Comparison of ENCODE assay signal across 9 cellular contexts in genomic region chr2:233331536-233331935, GRCh38. TPM values are rescaled to one million over a fixed set of nuclear protein-coding genes. Genes with fewer than 3 reads are reported as not detected.
A peak's percentile ranks its signal among the peaks of the same experiment; 100 is the strongest.
DNase-seq lines count a peak whose midpoint lies in the region; ATAC-seq, FAIRE-seq and TF ChIP-seq lines count a peak whose summit lies in the region.
"Had no signal": no experiment of that assay in that cellular context is flagged by ENCODE, and none has a peak within 500 bp of the region (broad histone marks: within the 10 kb centered on the region; RNA-seq: fewer than 3 reads in every experiment).

No MANE protein-coding gene starts in this region.

- WGBS in spleen, 5 donors, result 21 to 39% (median 25%) methylated on average over 14 to 15 of the region's 15 CpGs
- WGBS in GM23248 (ENCODE audit: low coverage in 1 of 2, low lambda C conversion rate in 2 of 2, missing lambda C conversion rate in 2 of 2), 2 experiments, result 75 to 76% methylated on average over 15 of the region's 15 CpGs

- H3K36me3 ChIP-seq in spleen (no peaks in the 10 kb centered on the region), GM23248 (ENCODE audit: low read depth) (no peaks in the 10 kb centered on the region)

- peak overlapping the region in 1 of 8 donors; percentile 48 for H3K4me3 ChIP-seq in spleen
- no peak overlapping the region for H3K4me3 ChIP-seq in GM23248

- no peaks in the 10 kb centered on the region for H4K20me1 ChIP-seq in GM23248 (ENCODE audit: insufficient read depth)

- intact Hi-C loops in dendritic cell treated with granulocyte-macrophage colony-stimulating factor and Interleukin-4, amounts not matched to agents 40 ng/mL and 50 ng/mL, for 4 days (cut with micrococcal nuclease), result no loop called here
- intact Hi-C loops in spleen (cut with DNase I; ENCODE audit: low total_unique reads), result no loop called here

- no peaks in the 10 kb centered on the region for H3K9me3 Mint-ChIP-seq in dendritic cell treated with granulocyte-macrophage colony-stimulating factor and Interleukin-4, amounts not matched to agents 40 ng/mL and 50 ng/mL, for 4 days

- no peak overlapping the region for H2AFZ ChIP-seq in GM23248

- FAIRE-seq in GM19239 (lab: Jason Lieb, UNC), result peak; percentile 98

- no peaks in the 10 kb centered on the region for H3K79me2 ChIP-seq in GM23248 (ENCODE audit: insufficient read depth)

- H3K4me3 Mint-ChIP-seq in dendritic cell treated with granulocyte-macrophage colony-stimulating factor and Interleukin-4, amounts not matched to agents 40 ng/mL and 50 ng/mL, for 4 days, result peak overlapping the region; percentile 45

- H3K27ac ChIP-seq in spleen (peak overlapping the region; percentile 84 to 96 (median 90)), GM23248 (no peak overlapping the region)

- no peaks in the 10 kb centered on the region for H3K36me3 Mint-ChIP-seq in dendritic cell treated with granulocyte-macrophage colony-stimulating factor and Interleukin-4, amounts not matched to agents 40 ng/mL and 50 ng/mL, for 4 days (ENCODE audit: low read depth)

- H3K4me1 Mint-ChIP-seq in dendritic cell treated with granulocyte-macrophage colony-stimulating factor and Interleukin-4, amounts not matched to agents 40 ng/mL and 50 ng/mL, for 4 days (ENCODE audit: low read depth), result peaks cover 42% of the 10 kb centered on the region

- no peak for TF ChIP-seq POLR2A in spleen (IDR thresholded peaks at IDR 0.05)

- H3K27ac Mint-ChIP-seq in dendritic cell treated with granulocyte-macrophage colony-stimulating factor and Interleukin-4, amounts not matched to agents 40 ng/mL and 50 ng/mL, for 4 days, result peak overlapping the region; percentile 93

- peak in 1 of 11 experiments; percentile 15 for TF ChIP-seq CTCF in spleen (IDR thresholded peaks at IDR 0.05 in 8 of 11, conservative IDR thresholded peaks at IDR 0.05 in 3 of 11)

- H3K9ac ChIP-seq in GM23248, result no peak overlapping the region

- no peaks in the 10 kb centered on the region for H3K27me3 Mint-ChIP-seq in dendritic cell treated with granulocyte-macrophage colony-stimulating factor and Interleukin-4, amounts not matched to agents 40 ng/mL and 50 ng/mL, for 4 days

- no peak overlapping the region for H3K4me2 ChIP-seq in GM23248 (ENCODE audit: unreplicated experiment)

- H3K27me3 ChIP-seq in spleen (replicated peaks in 1 of 7) (no peaks in the 10 kb centered on the region), GM23248 (replicated peaks; ENCODE audit: insufficient read depth) (peaks cover 25% of the 10 kb centered on the region)

- peak; percentile 82 for ATAC-seq in HG03280 (IDR thresholded peaks at IDR 0.05; ENCODE audit: unreplicated experiment)

- in situ Hi-C loops in GM23248 (cut with MboI), result no loop called here

- DNase-seq in GM19239 (ENCODE audit: insufficient read length, low spot score), result peak; percentile 62
- DNase-seq in activated CD4-positive, CD25-positive, alpha-beta regulatory T cell (lab: John Stamatoyannopoulos, UW), result peak; percentile 15 to 65 (median 38)
- DNase-seq in spleen, result peak; percentile 94
- no peak for DNase-seq in NCI-H1105 (lab: John Stamatoyannopoulos, UW)
- no peak for DNase-seq in kidney glomerular epithelial cell (lab: John Stamatoyannopoulos, UW)
- DNase-seq in GM23248, result no peak

- H3K4me1 ChIP-seq in spleen (peaks cover 17 to 67% (median 45%) of the 10 kb centered on the region in 6 donors), GM23248 (ENCODE audit: insufficient read depth) (no peaks in the 10 kb centered on the region)

- H3K9me3 ChIP-seq in spleen, result no peaks in the 10 kb centered on the region
- H3K9me3 ChIP-seq in GM23248 (ENCODE audit: low read depth), result no peaks in the 10 kb centered on the region

- no peaks in the 10 kb centered on the region for H3K9me2 ChIP-seq in GM23248 (ENCODE audit: insufficient read depth)

- no peaks in the 10 kb centered on the region for H3F3A ChIP-seq in GM23248 (ENCODE audit: insufficient read depth)

RNA-seq across cellular contexts. Expression of gene DGKD, which starts 22.8 kb away (rescaled TPM):
- total RNA-seq in spleen, result 100 to 1,000 TPM in 4 of 7 donors, 10 to 100 TPM in 3; 45.2 to 120 (median 102) TPM
- polyA plus RNA-seq in spleen (10 to 100 TPM; 21.9 to 35.6 (median 32.1) TPM), GM23248 (2016; fragmentation: Nextera tagmentation; extraction: Ambion mirVana) (2.7 and 3.9 TPM in 2 replicates)
- 4.0 and 5.1 TPM in 2 replicates for total RNA-seq in GM23248 (2014; rRNA removed; shearing (Covaris generic))

RNA-seq across cellular contexts. Expression of gene SAG, which starts 23.9 kb away (rescaled TPM):
- under 1 TPM in 2 of 7 donors, not detected in 5; 0.09 to 0.20 TPM for total RNA-seq in spleen
- not detected for polyA plus RNA-seq in spleen
- total RNA-seq in GM23248 (2014; rRNA removed; shearing (Covaris generic)), result not detected in 2 replicates
- polyA plus RNA-seq in GM23248 (2016; fragmentation: Nextera tagmentation; extraction: Ambion mirVana), result not detected in 2 replicates
- polyA plus RNA-seq: neural cell had no signal

Comparison
In these comparisons a context has a peak if more than half of its experiments do, and no peak if none do; other contexts are left out.
1. DNase-seq: peak in GM19239 (single experiment), activated CD4-positive, CD25-positive, alpha-beta regulatory T cell (4 of 4) and spleen (single experiment); none in NCI-H1105 (single experiment), kidney glomerular epithelial cell (single experiment) and GM23248 (single experiment).